22 cellular contexts compared by ENCODE assay signal in genomic region chr4:38769441-38770210, GRCh38. TPM values are rescaled to one million over a fixed set of nuclear protein-coding genes. Genes with fewer than 3 reads are reported as not detected.
DNase-seq lines count a peak whose midpoint lies in the region; ATAC-seq and TF ChIP-seq lines count a peak whose summit lies in the region.
"Had no signal": no experiment of that assay in that cellular context is flagged by ENCODE, and none has a peak within 500 bp of the region (broad histone marks: within the 10 kb centered on the region; RNA-seq: fewer than 3 reads in every experiment).

No MANE protein-coding gene starts in this region.

- H3K4me3 Mint-ChIP-seq in naive B cell = peak overlapping the region in 7 of 8 donors; percentile 18 to 78 (median 48)
- H3K4me3 Mint-ChIP-seq: activated CD4-positive, alpha-beta memory T cell treated with anti-CD3 and anti-CD28 coated beads, Interleukin-2, amount 10 ng/mL, durations not matched to agents 7 days and 5 days; activated naive CD8-positive, alpha-beta T cell; CD8-positive, alpha-beta T cell had no signal

- H3K4me3 ChIP-seq in A673 (ENCODE audit: low read depth, low read length, poor library complexity, severe bottlenecking) = no peak overlapping the region
- H3K4me3 ChIP-seq: cardiac muscle cell, PC-9, SK-N-MC had no signal

- DNase-seq in left ventricle myocardium superior (no peak), left cardiac atrium (no peak), astrocyte of the hippocampus (ENCODE audit: low read depth, low spot score) (peak; percentile 25), naive B cell (no peak), HuH-7.5 (ENCODE audit: low spot score) (no peak), A673 (ENCODE audit: low spot score) (no peak), dermis blood vessel endothelial cell (no peak), T-helper 9 cell (no peak)
- DNase-seq: ACHN; activated CD4-positive, alpha-beta memory T cell treated with anti-CD3 and anti-CD28 coated beads, Interleukin-2, amount 10 ng/mL, durations not matched to agents 7 days and 5 days; activated T-cell treated with anti-CD3 and anti-CD28 coated beads, Interleukin-2, amount 50 U/mL, for 48 hours; CD8-positive, alpha-beta T cell; effector CD8-positive, alpha-beta T cell; NCI-H2029 treated with DMSO at 0.1 percent for 48 hours; NCI-H526; PC-9; stimulated activated naive CD4-positive, alpha-beta T cell treated with Interleukin-2 at 50 U/mL for 16 hours had no signal

- H3K4me1 ChIP-seq in A673 (ENCODE audit: insufficient read depth, low read length, poor library complexity, severe bottlenecking) = no peaks in the 10 kb centered on the region

- peak; percentile 53 for ATAC-seq in left ventricle myocardium superior
- no peak for ATAC-seq in left cardiac atrium
- ATAC-seq in naive B cell (ENCODE audit: low read depth in 2 of 2) = peak; percentile 20 to 40
- ATAC-seq: CD8-positive, alpha-beta T cell had no signal

- H3K9me3 Mint-ChIP-seq in naive B cell = peaks cover 0 to 18% (median 10%) of the 10 kb centered on the region in 7 donors
- H3K9me3 Mint-ChIP-seq: activated CD4-positive, alpha-beta memory T cell treated with anti-CD3 and anti-CD28 coated beads, Interleukin-2, amount 10 ng/mL, durations not matched to agents 7 days and 5 days had no signal

- no peak overlapping the region for H3K27ac ChIP-seq in A673 (ENCODE audit: low read depth, low read length, poor library complexity, severe bottlenecking)
- H3K27ac ChIP-seq: cardiac muscle cell, PC-9, SK-N-MC had no signal

- peak overlapping the region in 5 of 6 donors; percentile 44 to 94 (median 72) for H3K27ac Mint-ChIP-seq in naive B cell
- H3K27ac Mint-ChIP-seq: activated CD4-positive, alpha-beta memory T cell treated with anti-CD3 and anti-CD28 coated beads, Interleukin-2, amount 10 ng/mL, durations not matched to agents 7 days and 5 days; activated naive CD8-positive, alpha-beta T cell; CD8-positive, alpha-beta T cell; progenitor cell of endocrine pancreas had no signal

- peaks cover 29 to 30% of the 10 kb centered on the region in 2 donors for H3K36me3 Mint-ChIP-seq in naive B cell
- H3K36me3 Mint-ChIP-seq: CD8-positive, alpha-beta T cell had no signal

- peaks cover 62 to 88% (median 79%) of the 10 kb centered on the region in 3 donors for H3K4me1 Mint-ChIP-seq in naive B cell
- H3K4me1 Mint-ChIP-seq: activated CD4-positive, alpha-beta memory T cell treated with anti-CD3 and anti-CD28 coated beads, Interleukin-2, amount 10 ng/mL, durations not matched to agents 7 days and 5 days had no signal

- CTCF ChIA-PET in A673 (lab: Charles Lee) = no interaction called here

- no TSS peak for BruUV-seq in A673 (replicated peaks; lab: Mats Ljungman, UMichigan)

- TF ChIP-seq CTCF in A673 (conservative IDR thresholded peaks at IDR 0.05; ENCODE audit: low read depth, low read length) = no peak

- intact Hi-C loops in left ventricle myocardium superior (cut with micrococcal nuclease) = no loop called here
- intact Hi-C loops in left cardiac atrium (cut with DNase I) = no loop called here
- intact Hi-C loops in A673 (cut with micrococcal nuclease; ENCODE audit: unreplicated experiment) = no loop called here

- H3K27me3 Mint-ChIP-seq in naive B cell = no peaks in the 10 kb centered on the region
- H3K27me3 Mint-ChIP-seq: progenitor cell of endocrine pancreas had no signal

- H3K27me3 ChIP-seq in A673 (replicated peaks; ENCODE audit: insufficient read depth, low read depth, low read length, poor library complexity) = no peaks in the 10 kb centered on the region
- H3K27me3 ChIP-seq: cardiac muscle cell had no signal

- H3K9me3 ChIP-seq in A673 (ENCODE audit: low read depth, low read length, poor library complexity, severe bottlenecking) = no peaks in the 10 kb centered on the region

- H3K36me3 ChIP-seq in A673 (ENCODE audit: insufficient read depth, low read length, poor library complexity, severe bottlenecking) = no peaks in the 10 kb centered on the region
- H3K36me3 ChIP-seq: cardiac muscle cell had no signal

- POLR2A ChIA-PET in A673 (lab: Charles Lee; ENCODE audit: low non-redundant PET) = no interaction called here

RNA-seq across cellular contexts. Expression of gene TLR10, which starts 13.2 kb away (rescaled TPM):
- total RNA-seq in left ventricle myocardium superior (not detected), left cardiac atrium (under 1 TPM in 1 of 2 donors, not detected in 1; 0.18 TPM), A673 (2021) (not detected in 2 replicates), dermis blood vessel endothelial cell (not detected in 2 replicates)
- 100 to 1,000 TPM in 5 of 6 donors, 10 to 100 TPM in 1; 87.3 to 180 (median 116) TPM for polyA plus RNA-seq in naive B cell (ENCODE audit: low read depth in 6 of 6)
- total RNA-seq: cardiac muscle cell, myocyte, PC-9 had no signal
- polyA plus RNA-seq: cardiac muscle cell had no signal

RNA-seq across cellular contexts. Expression of gene TLR1, which starts 35.0 kb away (rescaled TPM):
- total RNA-seq in left ventricle myocardium superior (5.0 TPM), left cardiac atrium (1 to 10 TPM; 6.9 to 8.2 TPM), A673 (2021) (0.15 and 0.37 TPM in 2 replicates), dermis blood vessel endothelial cell (3.1 and 6.9 TPM in 2 replicates)
- polyA plus RNA-seq in naive B cell (ENCODE audit: low read depth in 6 of 6) = 10 to 100 TPM; 30.2 to 53.9 (median 35.7) TPM
- polyA plus RNA-seq: cardiac muscle cell had no signal

Comparison
In these comparisons a context has a peak if more than half of its experiments do, and no peak if none do; other contexts are left out.
1. ATAC-seq: peak in left ventricle myocardium superior (single experiment) and naive B cell (2 of 2); none in left cardiac atrium (0 of 2).